8 cellular contexts compared by ENCODE assay signal in genomic region chr16:24988593-24989338, GRCh38. TPM values are rescaled to one million over a fixed set of nuclear protein-coding genes. Genes with fewer than 3 reads are reported as not detected.
DNase-seq lines count a peak whose midpoint lies in the region; ATAC-seq and TF ChIP-seq lines count a peak whose summit lies in the region.

No MANE protein-coding gene starts in this region.

- peaks cover 12% of the 10 kb centered on the region for H3K36me3 Mint-ChIP-seq in nephron progenitor cell (ENCODE audit: low read depth)

- DNase-seq in ELR (ENCODE audit: low read depth) (peak; percentile 83), SK-N-MC (ENCODE audit: low read depth, low spot score) (no peak), nephron progenitor cell (no peak), NCI-H1694 (lab: John Stamatoyannopoulos, UW) (no peak), RKO (ENCODE audit: low spot score) (no peak)

- peak overlapping the region; percentile 74 for H3K9ac ChIP-seq in SK-N-MC (ENCODE audit: insufficient read length)

- H3K4me3 ChIP-seq in SK-N-MC = peak overlapping the region; percentile 67

- no peak for TF ChIP-seq POLR2A in GM18505 (IDR thresholded peaks at IDR 0.05; ENCODE audit: borderline replicate concordance, extremely low read depth, insufficient read depth, insufficient read length)

- H3K27ac ChIP-seq in SK-N-MC = peak overlapping the region; percentile 96

- peaks cover 52% of the 10 kb centered on the region for H3K4me1 Mint-ChIP-seq in nephron progenitor cell

- H3K4me3 Mint-ChIP-seq in nephron progenitor cell = no peak overlapping the region

- ATAC-seq in esophagus mucosa (peak; percentile 99), HG02840 (IDR thresholded peaks at IDR 0.05; ENCODE audit: low FRiP score, unreplicated experiment) (no peak), GM18505 (IDR thresholded peaks at IDR 0.05; ENCODE audit: unreplicated experiment) (no peak)

- no peaks in the 10 kb centered on the region for H3K9me3 Mint-ChIP-seq in nephron progenitor cell

- no peaks in the 10 kb centered on the region for H3K27me3 Mint-ChIP-seq in nephron progenitor cell (ENCODE audit: low read depth, poor library complexity)

- no peaks in the 10 kb centered on the region for H3K9me3 ChIP-seq in SK-N-MC (ENCODE audit: low read depth, low read length)

- peak overlapping the region; percentile 47 for H3K27ac Mint-ChIP-seq in nephron progenitor cell

- no peak for TF ChIP-seq CTCF in nephron progenitor cell (IDR thresholded peaks at IDR 0.05)

- no peaks in the 10 kb centered on the region for H3K36me3 ChIP-seq in SK-N-MC (ENCODE audit: insufficient read depth, low read length)

RNA-seq across cellular contexts. Expression of gene ARHGAP17, which starts 26.4 kb away (rescaled TPM):
- total RNA-seq in esophagus mucosa = 33.0 TPM
